Comparison of ENCODE assay signal across 16 cellular contexts in the genomic region with DNA sequence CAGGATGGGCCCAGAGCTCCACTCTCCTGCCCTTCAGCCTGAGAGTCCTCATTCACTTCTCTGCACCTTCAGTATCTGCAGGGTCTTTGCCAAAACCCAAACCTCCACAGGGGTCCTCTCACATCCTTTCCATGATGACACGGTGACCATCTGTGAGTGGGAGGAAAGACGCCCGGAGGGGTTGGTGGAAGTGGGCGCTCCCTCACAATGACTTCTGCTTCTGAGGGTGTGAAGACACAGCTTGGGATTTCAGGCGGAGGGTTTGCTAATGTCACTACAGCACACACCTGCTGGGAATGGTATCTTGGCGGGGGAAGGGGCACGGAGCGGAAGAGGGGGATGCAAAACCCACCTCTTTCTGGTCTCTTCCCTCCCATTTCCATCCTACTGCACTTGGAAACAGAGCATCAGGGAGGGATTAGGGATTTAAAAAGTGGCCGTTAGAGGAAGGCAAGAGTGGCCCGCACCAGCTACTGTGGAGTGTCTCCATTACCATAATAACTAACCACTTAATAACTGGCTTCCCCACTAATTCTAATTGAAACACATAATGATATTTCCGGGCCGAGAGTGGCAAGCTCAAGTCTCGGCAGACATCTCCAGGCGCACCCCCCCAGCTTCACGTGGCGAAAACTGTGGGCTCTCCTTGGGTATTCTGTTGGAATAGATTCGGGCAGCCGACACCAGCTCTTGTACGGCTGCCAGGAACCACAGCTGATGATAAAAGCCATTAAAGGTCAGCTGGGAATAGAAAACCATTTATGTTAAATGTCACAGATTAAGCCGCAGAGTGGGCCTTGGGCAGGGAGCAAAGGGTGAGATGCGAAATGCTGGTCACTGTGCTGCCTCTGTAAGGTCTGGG.
DNase-seq lines count a peak whose midpoint lies in the region; ATAC-seq and TF ChIP-seq lines count a peak whose summit lies in the region.
"Had no signal": no experiment of that assay in that cellular context is flagged by ENCODE, and none has a peak within 500 bp of the region (broad histone marks: within the 10 kb centered on the region; RNA-seq: fewer than 3 reads in every experiment).

No MANE protein-coding gene starts in this region.

- DNase-seq in CD1c-positive myeloid dendritic cell (ENCODE audit: extremely low spot score) (peak; percentile 27), NCI-H1092 treated with DMSO at 0.1 percent for 48 hours (lab: John Stamatoyannopoulos, UW) (peak; percentile 84), NCI-H524 (lab: John Stamatoyannopoulos, UW) (peak; percentile 87 to 95), foreskin melanocyte (peak; percentile 89), NCI-H1048 (lab: John Stamatoyannopoulos, UW) (no peak), GM03348 (ENCODE audit: low spot score) (no peak), omental fat pad (ENCODE audit: low spot score) (no peak)
- DNase-seq: activated CD4-positive, alpha-beta T cell treated with anti-CD3 and anti-CD28 coated beads, Interleukin-2, amount 10 ng/mL, durations not matched to agents 24 days and 14 days; activated T-cell treated with anti-CD3 and anti-CD28 coated beads, Interleukin-2, amount 50 U/mL, for 24 hours; AML-193; amniotic stem cell; EL; hippocampal formation; left cardiac atrium had no signal

- no peak for ATAC-seq in GM18520 (IDR thresholded peaks at IDR 0.05; ENCODE audit: unreplicated experiment)
- ATAC-seq in omental fat pad (ENCODE audit: low FRiP score): no peak
- ATAC-seq: GM12878 had no signal

- no peak for TF ChIP-seq CTCF in omental fat pad (IDR thresholded peaks at IDR 0.05)

Comparison
In these comparisons a context has a peak if more than half of its experiments do, and no peak if none do; other contexts are left out.
1. DNase-seq: peak in CD1c-positive myeloid dendritic cell (single experiment), NCI-H1092 treated with DMSO at 0.1 percent for 48 hours (single experiment), NCI-H524 (2 of 2) and foreskin melanocyte (single experiment); none in NCI-H1048 (single experiment), GM03348 (single experiment) and omental fat pad (single experiment).